In genomic region chr12:106760184-106760531, GRCh38 we compare ENCODE assay signal across 8 cellular contexts. TPM values are rescaled to one million over a fixed set of nuclear protein-coding genes. Genes with fewer than 3 reads are reported as not detected.
DNase-seq lines count a peak whose midpoint lies in the region; ATAC-seq, FAIRE-seq and TF ChIP-seq lines count a peak whose summit lies in the region.

No MANE protein-coding gene starts in this region.

- H3K4me3 ChIP-seq in left ventricle myocardium inferior = no peak overlapping the region
- H3K4me3 ChIP-seq in transverse colon = no peak overlapping the region

- no peak for TF ChIP-seq EP300 in transverse colon (IDR thresholded peaks at IDR 0.05; ENCODE audit: low read depth)

- peak; percentile 100 for ATAC-seq in HG03175 (IDR thresholded peaks at IDR 0.05; ENCODE audit: unreplicated experiment)

- H3K9me3 ChIP-seq in left ventricle myocardium inferior (replicated peaks) = no peaks in the 10 kb centered on the region
- H3K9me3 ChIP-seq in transverse colon = no peaks in the 10 kb centered on the region

- FAIRE-seq in GM19239 (lab: Jason Lieb, UNC) (peak; percentile 94), HTR-8/SVneo (lab: Jason Lieb, UNC) (no peak), H54 (lab: Jason Lieb, UNC) (no peak)

- H3K36me3 ChIP-seq in left ventricle myocardium inferior (no peaks in the 10 kb centered on the region), transverse colon (no peaks in the 10 kb centered on the region)

- TF ChIP-seq POLR2A in transverse colon (IDR thresholded peaks at IDR 0.05) = no peak
- no peak for TF ChIP-seq POLR2A in H54 (IDR thresholded peaks at IDR 0.05; ENCODE audit: low read depth, low read length)

- in situ Hi-C loops in transverse colon (cut with MboI; ENCODE audit: low pct_ligation_motif_present in 1 of 4, low pct_unique_long_range_greater_than_20kb in 1 of 4, low sequenced_read_pairs in 3 of 4) = no loop called here

- DNase-seq in EH (ENCODE audit: low read depth) = peak; percentile 34
- DNase-seq in GM19239 (ENCODE audit: insufficient read length, low spot score) = peak; percentile 61
- peak; percentile 74 for DNase-seq in SIG-M5 treated with dmso at 0.1 percent for 504 hours (lab: John Stamatoyannopoulos, UW; ENCODE audit: unreplicated experiment)
- no peak for DNase-seq in left ventricle myocardium inferior
- DNase-seq in transverse colon = peak; percentile 31
- DNase-seq in HTR-8/SVneo (ENCODE audit: insufficient read length, low spot score) = no peak
- DNase-seq in H54 (ENCODE audit: insufficient read length, low spot score) = no peak

- no peak for TF ChIP-seq CTCF in left ventricle myocardium inferior (IDR thresholded peaks at IDR 0.05; ENCODE audit: borderline replicate concordance)
- TF ChIP-seq CTCF in transverse colon (IDR thresholded peaks at IDR 0.05) = no peak

- H3K4me1 ChIP-seq in left ventricle myocardium inferior (peaks cover 48% of the 10 kb centered on the region), transverse colon (peaks cover 5 to 25% (median 12%) of the 10 kb centered on the region in 4 donors)

- intact Hi-C loops in left ventricle myocardium inferior (cut with micrococcal nuclease) (no loop called here), transverse colon (cut with DNase I; ENCODE audit: low total_unique reads) (no loop called here)

- WGBS in transverse colon (ENCODE audit: low coverage in 1 of 2), 2 donors = 29 to 42% methylated on average over 2 of the region's 2 CpGs

- H3K27me3 ChIP-seq in left ventricle myocardium inferior (ENCODE audit: low read depth) (no peaks in the 10 kb centered on the region), transverse colon (no peaks in the 10 kb centered on the region)

- H3K27ac ChIP-seq in left ventricle myocardium inferior (replicated peaks) = peak overlapping the region; percentile 46
- peak overlapping the region in 3 of 4 donors; percentile 19 to 57 (median 35) for H3K27ac ChIP-seq in transverse colon

RNA-seq across cellular contexts. Expression of gene RIC8B, which starts 14.3 kb away (rescaled TPM):
- total RNA-seq in left ventricle myocardium inferior (25.2 TPM), transverse colon (10 to 100 TPM; 10.5 to 19.5 (median 16.6) TPM)

Comparison
In these comparisons a context has a peak if more than half of its experiments do, and no peak if none do; other contexts are left out.
1. DNase-seq: peak in EH (single experiment), GM19239 (single experiment), SIG-M5 treated with dmso at 0.1 percent for 504 hours (single experiment) and transverse colon (single experiment); none in left ventricle myocardium inferior (single experiment), HTR-8/SVneo (single experiment) and H54 (single experiment).